Comparison of ENCODE assay signal across 8 cellular contexts in genomic region chr13:109743706-109744453, GRCh38. TPM values are rescaled to one million over a fixed set of nuclear protein-coding genes. Genes with fewer than 3 reads are reported as not detected.
DNase-seq lines count a peak whose midpoint lies in the region; ATAC-seq and TF ChIP-seq lines count a peak whose summit lies in the region.

No MANE protein-coding gene starts in this region.

- ATAC-seq in stimulated activated naive CD8-positive, alpha-beta T cell treated with anti-CD3 and anti-CD28 coated beads, Interleukin-15, Interleukin-2, amounts not matched to agents 100 U/mL and 50 U/mL, for 24 hours: peak; percentile 66
- no peak for ATAC-seq in GM21367 (IDR thresholded peaks at IDR 0.05; ENCODE audit: unreplicated experiment)

- TF ChIP-seq CTCF in HFF-Myc (IDR thresholded peaks at IDR 0.05; ENCODE audit: low read depth, low read length, missing control alignments) (no peak), chondrocyte (IDR thresholded peaks at IDR 0.05) (peak; percentile 58)

- no peaks in the 10 kb centered on the region for H3K36me3 Mint-ChIP-seq in chondrocyte (ENCODE audit: low read depth)

- H3K4me1 Mint-ChIP-seq in chondrocyte (ENCODE audit: low read depth): peaks cover 14% of the 10 kb centered on the region

- H3K4me3 Mint-ChIP-seq in chondrocyte (ENCODE audit: unreplicated experiment): no peak overlapping the region

- H3K27me3 Mint-ChIP-seq in chondrocyte (ENCODE audit: low read depth): no peaks in the 10 kb centered on the region

- H3K4me3 ChIP-seq in HFF-Myc (replicated peaks; ENCODE audit: low read depth, low read length): peak overlapping the region; percentile 18

- H3K9me3 Mint-ChIP-seq in chondrocyte (ENCODE audit: low read depth): no peaks in the 10 kb centered on the region

- DNase-seq in GF-D8 (lab: John Stamatoyannopoulos, UW): peak; percentile 27
- DNase-seq in HFF-Myc (ENCODE audit: extremely low read depth, low read depth): peak; percentile 85
- DNase-seq in NCI-H748 treated with DMSO at 0.1 percent for 48 hours (lab: John Stamatoyannopoulos, UW): peak; percentile 22
- DNase-seq in chondrocyte (ENCODE audit: low spot score): no peak
- no peak for DNase-seq in stimulated activated naive CD8-positive, alpha-beta T cell treated with anti-CD3 and anti-CD28 coated beads, Interleukin-15, Interleukin-2, amounts not matched to agents 100 U/mL and 50 U/mL, for 24 hours
- DNase-seq in SKM-1 treated with dmso at 0.1 percent for 144 hours (lab: John Stamatoyannopoulos, UW; ENCODE audit: unreplicated experiment): no peak
- no peak for DNase-seq in activated CD4-positive, alpha-beta T cell treated with anti-CD3 and anti-CD28 coated beads, Interleukin-2, amount 50 U/mL, for 48 hours

- peak overlapping the region; percentile 39 for H3K27ac Mint-ChIP-seq in chondrocyte (ENCODE audit: unreplicated experiment)

RNA-seq across cellular contexts. Expression of gene IRS2, which starts 42.5 kb away (rescaled TPM):
- 25.8 to 43.5 TPM (median 42.9 TPM) in 3 replicates for total RNA-seq in chondrocyte

Comparison
In these comparisons a context has a peak if more than half of its experiments do, and no peak if none do; other contexts are left out.
1. DNase-seq: peak in GF-D8 (single experiment), HFF-Myc (single experiment) and NCI-H748 treated with DMSO at 0.1 percent for 48 hours (single experiment); none in chondrocyte (single experiment), stimulated activated naive CD8-positive, alpha-beta T cell treated with anti-CD3 and anti-CD28 coated beads, Interleukin-15, Interleukin-2, amounts not matched to agents 100 U/mL and 50 U/mL, for 24 hours (single experiment), SKM-1 treated with dmso at 0.1 percent for 144 hours (single experiment) and activated CD4-positive, alpha-beta T cell treated with anti-CD3 and anti-CD28 coated beads, Interleukin-2, amount 50 U/mL, for 48 hours (0 of 2).